1 cellular context compared by ENCODE assay signal in the genomic region with DNA sequence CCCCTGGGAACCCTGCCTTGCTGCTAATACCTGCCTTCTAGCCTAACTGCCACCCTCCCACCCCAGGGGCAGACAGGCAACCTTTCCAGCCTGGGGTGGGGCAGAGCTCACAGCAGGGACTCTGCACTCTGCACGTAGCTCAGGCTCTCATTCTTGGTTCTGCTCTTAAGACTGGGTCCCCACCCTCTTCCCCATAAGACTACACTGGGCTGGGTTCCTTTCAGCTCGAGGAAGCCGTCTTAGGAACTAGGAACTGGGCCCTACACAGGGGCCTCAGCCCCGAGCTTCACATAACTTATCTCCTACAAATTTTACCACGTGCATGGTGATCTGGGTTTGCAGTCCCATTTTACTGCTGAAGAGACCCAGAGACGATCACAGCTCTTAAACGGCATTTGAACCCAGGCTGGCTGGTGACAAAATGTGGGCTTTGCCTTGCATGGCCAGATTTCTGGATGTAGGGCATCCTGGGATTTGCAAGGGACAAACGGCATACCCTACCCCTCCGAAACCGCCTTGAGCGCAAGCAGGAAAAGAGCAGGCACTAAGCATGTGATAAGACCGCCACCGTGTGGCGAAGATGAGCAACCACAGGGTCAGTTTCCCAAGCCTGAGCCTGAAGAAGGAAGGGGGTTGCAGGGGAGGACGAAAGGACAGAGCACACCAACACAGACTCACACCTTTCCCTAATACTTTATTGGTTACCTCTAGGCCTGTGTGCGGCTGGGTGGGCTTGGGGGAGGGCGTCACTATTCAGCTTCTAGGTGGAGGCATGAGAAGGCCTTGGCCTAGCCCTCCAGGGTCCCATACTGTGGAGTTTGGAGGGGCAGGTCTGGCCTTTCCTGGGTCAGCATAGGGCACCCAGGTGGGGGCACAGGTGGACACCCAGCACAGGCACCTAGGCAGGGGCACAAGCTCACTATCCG.
TF ChIP-seq lines count a peak whose summit lies in the region.

No MANE protein-coding gene starts in this region.

TF ChIP-seq in IMR-90, 13 proteins besides CTCF, POLR2A, EP300 and RAD21:
- TF ChIP-seq SMC3 (IDR thresholded peaks at IDR 0.05; ENCODE audit: low read depth, low read length) (peak; percentile 94), RFX5 (IDR thresholded peaks at IDR 0.05; ENCODE audit: low read depth, low read length) (no peak), MAZ (IDR thresholded peaks at IDR 0.05; ENCODE audit: borderline replicate concordance, low read depth, low read length) (peak; percentile 51; the same call in 1 of the 2 replicates), MXI1 (IDR thresholded peaks at IDR 0.05; ENCODE audit: borderline replicate concordance, low read depth, low read length) (no peak), CHD1 (IDR thresholded peaks at IDR 0.05; ENCODE audit: low read depth, low read length) (peak; percentile 72; the same call in 1 of the 2 replicates), BHLHE40 (IDR thresholded peaks at IDR 0.05; ENCODE audit: low read depth, low read length) (no peak)
